In genomic region chr1:110746644-110747259, GRCh38 we compare ENCODE assay signal across 8 cellular contexts.
DNase-seq lines count a peak whose midpoint lies in the region; ATAC-seq and TF ChIP-seq lines count a peak whose summit lies in the region.

No MANE protein-coding gene starts in this region.

- H3K27ac ChIP-seq in MM.1S (ENCODE audit: low read length) (no peak overlapping the region), smooth muscle cell (ENCODE audit: low read depth) (no peak overlapping the region), uterus (no peak overlapping the region), suprapubic skin (no peak overlapping the region)

- TF ChIP-seq POLR2A in uterus (IDR thresholded peaks at IDR 0.05) (no peak), suprapubic skin (IDR thresholded peaks at IDR 0.05) (no peak)

- no peaks in the 10 kb centered on the region for H3F3A ChIP-seq in MM.1S (ENCODE audit: insufficient read depth, low read length)
- H3F3A ChIP-seq in smooth muscle cell (ENCODE audit: low read depth), result no peaks in the 10 kb centered on the region

- no peak for ATAC-seq in GM18498 (IDR thresholded peaks at IDR 0.05; ENCODE audit: unreplicated experiment)

- WGBS in smooth muscle cell (ENCODE audit: low lambda C conversion rate), result 24% methylated on average over 10 of the region's 10 CpGs
- WGBS in suprapubic skin, result 22% methylated on average over 10 of the region's 10 CpGs

- no peak overlapping the region for H3K9ac ChIP-seq in MM.1S (ENCODE audit: low read length)
- H3K9ac ChIP-seq in smooth muscle cell (ENCODE audit: low read depth), result no peak overlapping the region

- H3K9me3 ChIP-seq in MM.1S (replicated peaks; ENCODE audit: insufficient read depth, low read length), result no peaks in the 10 kb centered on the region
- no peaks in the 10 kb centered on the region for H3K9me3 ChIP-seq in smooth muscle cell (replicated peaks; ENCODE audit: low read depth)
- no peaks in the 10 kb centered on the region for H3K9me3 ChIP-seq in uterus
- H3K9me3 ChIP-seq in suprapubic skin, result no peaks in the 10 kb centered on the region

- H3K79me2 ChIP-seq in MM.1S (ENCODE audit: low read length) (no peaks in the 10 kb centered on the region), smooth muscle cell (ENCODE audit: low read depth) (no peaks in the 10 kb centered on the region)

- TF ChIP-seq EP300 in suprapubic skin (IDR thresholded peaks at IDR 0.05), result no peak

- H3K4me2 ChIP-seq in MM.1S (ENCODE audit: low read depth, low read length) (no peak overlapping the region), smooth muscle cell (no peak overlapping the region)

- H3K36me3 ChIP-seq in MM.1S (replicated peaks; ENCODE audit: insufficient read depth, low read length) (no peaks in the 10 kb centered on the region), smooth muscle cell (ENCODE audit: low read depth) (no peaks in the 10 kb centered on the region), uterus (no peaks in the 10 kb centered on the region), suprapubic skin (no peaks in the 10 kb centered on the region)

- H4K20me1 ChIP-seq in MM.1S (ENCODE audit: insufficient read depth, low read length) (no peaks in the 10 kb centered on the region), smooth muscle cell (ENCODE audit: low read depth) (no peaks in the 10 kb centered on the region)

- H3K27me3 ChIP-seq in MM.1S (replicated peaks; ENCODE audit: insufficient read depth, low read length) (no peaks in the 10 kb centered on the region), smooth muscle cell (ENCODE audit: low read depth) (peaks cover 19% of the 10 kb centered on the region), uterus (no peaks in the 10 kb centered on the region), suprapubic skin (peaks cover 19% of the 10 kb centered on the region)

- DNase-seq in CMK (ENCODE audit: low read depth), result peak; percentile 3
- peak; percentile 54 for DNase-seq in MM.1S
- DNase-seq in activated CD8-positive, alpha-beta memory T cell treated with anti-CD3 and anti-CD28 coated beads, Interleukin-2, amount 50 U/mL, for 4 hours, result peak; percentile 48
- peak; percentile 62 for DNase-seq in fibroblast of the aortic adventitia (ENCODE audit: low read depth)
- peak; percentile 14 for DNase-seq in smooth muscle cell (lab: John Stamatoyannopoulos, UW; ENCODE audit: unreplicated experiment)
- DNase-seq in uterus, result no peak
- no peak for DNase-seq in suprapubic skin (ENCODE audit: low spot score in 2 of 2)

- H3K4me1 ChIP-seq in MM.1S (ENCODE audit: low read length), result no peaks in the 10 kb centered on the region
- H3K4me1 ChIP-seq in smooth muscle cell (ENCODE audit: low read depth), result no peaks in the 10 kb centered on the region
- H3K4me1 ChIP-seq in uterus, result no peaks in the 10 kb centered on the region
- no peaks in the 10 kb centered on the region for H3K4me1 ChIP-seq in suprapubic skin

- intact Hi-C loops in uterus (cut with DNase I; ENCODE audit: low total_unique reads), result no loop called here

- H3K4me3 ChIP-seq in MM.1S (ENCODE audit: low read length) (no peak overlapping the region), fibroblast of the aortic adventitia (ENCODE audit: low read depth, low read length) (no peak overlapping the region), smooth muscle cell (no peak overlapping the region), uterus (no peak overlapping the region), suprapubic skin (no peak overlapping the region)

- H2AFZ ChIP-seq in MM.1S (ENCODE audit: low read length), result no peak overlapping the region
- H2AFZ ChIP-seq in smooth muscle cell (ENCODE audit: low read depth), result no peak overlapping the region

- no peaks in the 10 kb centered on the region for H3K9me2 ChIP-seq in MM.1S (replicated peaks; ENCODE audit: insufficient read depth, low read length)

- TF ChIP-seq CTCF in MM.1S (IDR thresholded peaks at IDR 0.05; ENCODE audit: low read length), result no peak
- no peak for TF ChIP-seq CTCF in fibroblast of the aortic adventitia (IDR thresholded peaks at IDR 0.05; ENCODE audit: insufficient read depth, low read length)
- TF ChIP-seq CTCF in smooth muscle cell (IDR thresholded peaks at IDR 0.05; ENCODE audit: borderline replicate concordance, insufficient read depth, poor library complexity, severe bottlenecking), result no peak
- no peak for TF ChIP-seq CTCF in uterus (IDR thresholded peaks at IDR 0.05)
- no peak for TF ChIP-seq CTCF in suprapubic skin (IDR thresholded peaks at IDR 0.05)

Comparison
In these comparisons a context has a peak if more than half of its experiments do, and no peak if none do; other contexts are left out.
1. DNase-seq: peak in CMK (single experiment), MM.1S (single experiment), activated CD8-positive, alpha-beta memory T cell treated with anti-CD3 and anti-CD28 coated beads, Interleukin-2, amount 50 U/mL, for 4 hours (single experiment), fibroblast of the aortic adventitia (single experiment) and smooth muscle cell (single experiment); none in uterus (0 of 2) and suprapubic skin (0 of 2).